In genomic region chr11:3880724-3881123, GRCh38 we compare ENCODE assay signal across 9 cellular contexts. TPM values are rescaled to one million over a fixed set of nuclear protein-coding genes. Genes with fewer than 3 reads are reported as not detected.
DNase-seq lines count a peak whose midpoint lies in the region; ATAC-seq and TF ChIP-seq lines count a peak whose summit lies in the region.
"Had no signal": no experiment of that assay in that cellular context is flagged by ENCODE, and none has a peak within 500 bp of the region (broad histone marks: within the 10 kb centered on the region; RNA-seq: fewer than 3 reads in every experiment).

No MANE protein-coding gene starts in this region.

- intact Hi-C loops in testis (cut with DNase I; ENCODE audit: low total_unique reads) = no loop called here

- H3K4me3 ChIP-seq in AG10803 (ENCODE audit: low read length) (no peak overlapping the region), testis (no peak overlapping the region)
- H3K4me3 ChIP-seq: transverse colon had no signal

- H3K9me3 ChIP-seq in testis = no peaks in the 10 kb centered on the region
- H3K9me3 ChIP-seq: transverse colon had no signal

- no peak for TF ChIP-seq POLR2A in testis (IDR thresholded peaks at IDR 0.05)

- H3K4me1 ChIP-seq in testis = peaks cover 6% of the 10 kb centered on the region

- 57 to 74% methylated on average over 3 of the region's 3 CpGs for WGBS in testis, 2 donors

- H3K27me3 ChIP-seq in testis = no peaks in the 10 kb centered on the region
- H3K27me3 ChIP-seq: transverse colon had no signal

- no peaks in the 10 kb centered on the region for H3K36me3 ChIP-seq in testis (ENCODE audit: low read depth, missing control alignments)
- H3K36me3 ChIP-seq: transverse colon had no signal

- TF ChIP-seq CTCF in AG10803 (conservative IDR thresholded peaks at IDR 0.05; ENCODE audit: low read length) = no peak
- TF ChIP-seq CTCF in testis (IDR thresholded peaks at IDR 0.05) = no peak

- peak; percentile 45 for ATAC-seq in GM19438 (IDR thresholded peaks at IDR 0.05; ENCODE audit: low read depth, unreplicated experiment)
- ATAC-seq in GM18519 (IDR thresholded peaks at IDR 0.05; ENCODE audit: low FRiP score, unreplicated experiment) = no peak

- DNase-seq in AG10803 (ENCODE audit: low read depth) (peak; percentile 30), RPMI7951 (ENCODE audit: low read depth) (peak; percentile 57), kidney glomerular epithelial cell (lab: John Stamatoyannopoulos, UW) (peak; percentile 70), NCI-H1436 treated with DMSO at 0.1 percent for 48 hours (lab: John Stamatoyannopoulos, UW) (no peak), NCI-H748 (lab: John Stamatoyannopoulos, UW; ENCODE audit: unreplicated experiment) (no peak), testis (no peak)
- DNase-seq: transverse colon had no signal

- peak overlapping the region in 1 of 2 donors; percentile 57 for H3K27ac ChIP-seq in testis

RNA-seq across cellular contexts. Expression of gene STIM1, which starts 25.3 kb away (rescaled TPM):
- 13.8 and 14.5 TPM in 2 replicates for total RNA-seq in RPMI7951 (2014; rRNA removed; shearing (Covaris generic))
- 10 to 100 TPM; 78.2 to 87.1 TPM for total RNA-seq in testis
- 95.5 TPM for polyA plus RNA-seq in testis (ENCODE audit: insufficient read depth, low read depth, low replicate concordance)

RNA-seq across cellular contexts. Expression of gene RHOG, which starts 40.0 kb away (rescaled TPM):
- total RNA-seq in RPMI7951 (2014; rRNA removed; shearing (Covaris generic)) = 26.3 and 27.8 TPM in 2 replicates
- 10 to 100 TPM; 36.1 to 58.3 TPM for total RNA-seq in testis
- polyA plus RNA-seq in testis (ENCODE audit: insufficient read depth, low read depth, low replicate concordance) = 37.1 TPM

Comparison
In these comparisons a context has a peak if more than half of its experiments do, and no peak if none do; other contexts are left out.
1. DNase-seq: peak in AG10803 (single experiment), RPMI7951 (single experiment) and kidney glomerular epithelial cell (single experiment); none in NCI-H1436 treated with DMSO at 0.1 percent for 48 hours (single experiment), NCI-H748 (single experiment) and testis (single experiment).